Comparison of ENCODE assay signal across 18 cellular contexts in genomic region chr6:34600101-34600500, GRCh38. TPM values are rescaled to one million over a fixed set of nuclear protein-coding genes. Genes with fewer than 3 reads are reported as not detected.
DNase-seq lines count a peak whose midpoint lies in the region; TF ChIP-seq lines count a peak whose summit lies in the region.
"Had no signal": no experiment of that assay in that cellular context is flagged by ENCODE, and none has a peak within 500 bp of the region (broad histone marks: within the 10 kb centered on the region; RNA-seq: fewer than 3 reads in every experiment).

No MANE protein-coding gene starts in this region.

- H3K27ac ChIP-seq in breast epithelium (peak overlapping the region; percentile 75), mammary epithelial cell (ENCODE audit: insufficient read depth, low read depth, low read length) (no peak overlapping the region), dorsolateral prefrontal cortex (peak overlapping the region in 35 of 59 donors; percentile 0 to 94 (median 52)), right atrium auricular region (peak overlapping the region; percentile 59 to 82), subcutaneous abdominal adipose tissue (ENCODE audit: low read depth, low read length) (peak overlapping the region; percentile 88), esophagus squamous epithelium (no peak overlapping the region)
- H3K27ac ChIP-seq: PC-9 had no signal

- 95% methylated on average over 5 of the region's 5 CpGs for WGBS in mammary epithelial cell (ENCODE audit: low coverage, missing lambda C conversion rate)
- WGBS in esophagus squamous epithelium, 2 donors = 92 to 94% methylated on average over 5 of the region's 5 CpGs

- dilution Hi-C loops in mammary epithelial cell (cut with HindIII; ENCODE audit: low sequenced_read_pairs) = loop anchor here (5.0 kb wide), 1 partner anchor 527 kb away; no protein-coding TSS in a partner anchor

- no peak overlapping the region for H3K4me2 ChIP-seq in mammary epithelial cell (ENCODE audit: insufficient read depth, low read depth, low read length)
- H3K4me2 ChIP-seq: A549, PC-9 had no signal

- in situ Hi-C loops in mammary epithelial cell (cut with MboI; ENCODE audit: low sequenced_read_pairs in 2 of 2) (loop anchor here (10.0 to 25.0 kb wide), 3 partner anchors 135 to 438 kb away; partner anchors contain the start of genes PACSIN1 (in 1 of the 2) and RPS10 (in 1 of the 2)), HAP-1 (cut with MboI; ENCODE audit: low sequenced_read_pairs) (loop anchor here (10.0 kb wide), 2 partner anchors 355 to 435 kb away; partner anchors contain the start of gene SMIM29)

- no peak overlapping the region for H2AFZ ChIP-seq in mammary epithelial cell (ENCODE audit: low read depth, low read length)
- H2AFZ ChIP-seq: PC-9 had no signal

- peaks cover 85% of the 10 kb centered on the region for H3K79me2 ChIP-seq in mammary epithelial cell (ENCODE audit: insufficient read depth, low read length)

- no peaks in the 10 kb centered on the region for H4K20me1 ChIP-seq in mammary epithelial cell (ENCODE audit: insufficient read depth, low read length)

- TF ChIP-seq POLR2A in breast epithelium (IDR thresholded peaks at IDR 0.05) (no peak), esophagus squamous epithelium (IDR thresholded peaks at IDR 0.05) (no peak)

- H3K4me1 ChIP-seq in breast epithelium = peaks cover 0 to 32% of the 10 kb centered on the region in 2 donors
- H3K4me1 ChIP-seq in mammary epithelial cell (ENCODE audit: insufficient read depth, low read length) = peaks cover 14% of the 10 kb centered on the region
- peaks cover 0 to 48% of the 10 kb centered on the region in 2 donors for H3K4me1 ChIP-seq in right atrium auricular region
- peaks cover 0 to 64% (median 61%) of the 10 kb centered on the region in 5 donors for H3K4me1 ChIP-seq in subcutaneous abdominal adipose tissue (ENCODE audit: control insufficient read depth in 5 of 5, insufficient read depth in 5 of 5, low read length in 5 of 5)
- H3K4me1 ChIP-seq in esophagus squamous epithelium = peaks cover 13 to 60% (median 17%) of the 10 kb centered on the region in 3 donors
- H3K4me1 ChIP-seq in HAP-1 = peaks cover 4% of the 10 kb centered on the region; the same call in 1 of the 2 replicates

- CTCF ChIA-PET in mammary epithelial cell (lab: Charles Lee; ENCODE audit: low non-redundant PET) = no interaction called here

- H3K9ac ChIP-seq in mammary epithelial cell (ENCODE audit: insufficient read depth, low read length) (no peak overlapping the region), subcutaneous abdominal adipose tissue (ENCODE audit: low read length in 5 of 5) (peak overlapping the region in 1 of 5 donors; percentile 57)

- intact Hi-C loops in breast epithelium (cut with DNase I; ENCODE audit: low total_unique reads) = no loop called here
- intact Hi-C loops in mammary epithelial cell (cut with micrococcal nuclease) = no loop called here
- intact Hi-C loops in dorsolateral prefrontal cortex (cut with DNase I) = loop anchor here in 1 of 2 donors (5.0 kb wide), 1 partner anchor 73 kb away; no protein-coding TSS in a partner anchor
- intact Hi-C loops in esophagus squamous epithelium (cut with DNase I) = loop anchor here (10.0 kb wide), 1 partner anchor 145 kb away; no protein-coding TSS in a partner anchor

- no peak for TF ChIP-seq CTCF in breast epithelium (IDR thresholded peaks at IDR 0.05)
- no peak for TF ChIP-seq CTCF in mammary epithelial cell (conservative IDR thresholded peaks at IDR 0.05 in 1 of 2, IDR thresholded peaks at IDR 0.05 in 1 of 2; ENCODE audit: extremely low read depth in 1 of 2, insufficient read depth in 1 of 2, low read depth in 1 of 2, low read length in 2 of 2)
- TF ChIP-seq CTCF in dorsolateral prefrontal cortex (IDR thresholded peaks at IDR 0.05 in 54 of 56, conservative IDR thresholded peaks at IDR 0.05 in 2 of 56; ENCODE audit: low read depth in 1 of 56, partially characterized antibody in 56 of 56) = no peak
- TF ChIP-seq CTCF in right atrium auricular region (IDR thresholded peaks at IDR 0.05) = no peak
- no peak for TF ChIP-seq CTCF in esophagus squamous epithelium (IDR thresholded peaks at IDR 0.05)

- no peaks in the 10 kb centered on the region for H3K9me3 ChIP-seq in breast epithelium
- H3K9me3 ChIP-seq in mammary epithelial cell (replicated peaks; ENCODE audit: insufficient read depth, low read length) = no peaks in the 10 kb centered on the region
- H3K9me3 ChIP-seq in right atrium auricular region = no peaks in the 10 kb centered on the region
- H3K9me3 ChIP-seq in subcutaneous abdominal adipose tissue (ENCODE audit: control insufficient read depth in 5 of 5, low read length in 5 of 5) = no peaks in the 10 kb centered on the region
- no peaks in the 10 kb centered on the region for H3K9me3 ChIP-seq in esophagus squamous epithelium
- H3K9me3 ChIP-seq in HAP-1 = no peaks in the 10 kb centered on the region
- H3K9me3 ChIP-seq: A549 had no signal

- H3K27me3 ChIP-seq in breast epithelium (no peaks in the 10 kb centered on the region), mammary epithelial cell (ENCODE audit: insufficient read depth, low read length) (no peaks in the 10 kb centered on the region), dorsolateral prefrontal cortex (no peaks in the 10 kb centered on the region), right atrium auricular region (no peaks in the 10 kb centered on the region), subcutaneous abdominal adipose tissue (ENCODE audit: control insufficient read depth in 5 of 5, insufficient read depth in 4 of 5, low read length in 5 of 5) (no peaks in the 10 kb centered on the region), esophagus squamous epithelium (no peaks in the 10 kb centered on the region), HAP-1 (ENCODE audit: low read depth) (no peaks in the 10 kb centered on the region)

- H3K4me3 ChIP-seq in breast epithelium = no peak overlapping the region
- no peak overlapping the region for H3K4me3 ChIP-seq in mammary epithelial cell (replicated peaks in 1 of 3; ENCODE audit: insufficient read depth in 1 of 3, low read depth in 2 of 3, low read length in 3 of 3)
- no peak overlapping the region for H3K4me3 ChIP-seq in dorsolateral prefrontal cortex
- no peak overlapping the region for H3K4me3 ChIP-seq in right atrium auricular region
- no peak overlapping the region for H3K4me3 ChIP-seq in subcutaneous abdominal adipose tissue (ENCODE audit: low read depth in 1 of 5, low read length in 5 of 5)
- H3K4me3 ChIP-seq in esophagus squamous epithelium = no peak overlapping the region
- H3K4me3 ChIP-seq in HAP-1 = no peak overlapping the region
- H3K4me3 ChIP-seq: A549, PC-9 had no signal

- no peaks in the 10 kb centered on the region for H3K36me3 ChIP-seq in breast epithelium
- H3K36me3 ChIP-seq in mammary epithelial cell (ENCODE audit: insufficient read depth, low read length) = no peaks in the 10 kb centered on the region
- H3K36me3 ChIP-seq in right atrium auricular region = no peaks in the 10 kb centered on the region
- H3K36me3 ChIP-seq in subcutaneous abdominal adipose tissue (ENCODE audit: control insufficient read depth in 5 of 5, insufficient read depth in 5 of 5, low read length in 5 of 5) = peaks cover 0 to 5% (median 3%) of the 10 kb centered on the region in 5 donors
- H3K36me3 ChIP-seq in esophagus squamous epithelium = peaks cover 0 to 28% (median 0%) of the 10 kb centered on the region in 3 donors
- peaks cover 10% of the 10 kb centered on the region for H3K36me3 ChIP-seq in HAP-1 (replicated peaks)

- BruUV-seq in mammary epithelial cell (replicated peaks; lab: Mats Ljungman, UMichigan) = no TSS peak

- DNase-seq in breast epithelium (ENCODE audit: low spot score in 2 of 2) (no peak), mammary epithelial cell (no peak), dorsolateral prefrontal cortex (peak in 1 of 10 donors; percentile 42), right atrium auricular region (ENCODE audit: low spot score) (no peak), esophagus squamous epithelium (lab: John Stamatoyannopoulos, UW) (no peak), HAP-1 (ENCODE audit: low spot score in 2 of 2) (no peak), NCI-H446 (lab: John Stamatoyannopoulos, UW) (no peak)
- DNase-seq: NCI-H1048, NCI-H1436 treated with DMSO at 0.1 percent for 48 hours, NCI-H2029 treated with DMSO at 0.1 percent for 48 hours, NCI-H2171 treated with DMSO at 0.1 percent for 48 hours, NCI-H774, PC-9 had no signal

RNA-seq across cellular contexts. Expression of gene SPDEF, which starts 44.0 kb away (rescaled TPM):
- total RNA-seq in breast epithelium = 100 to 1,000 TPM in 1 of 3 donors, 10 to 100 TPM in 1, under 1 TPM in 1; 0.48 to 123 (median 89.0) TPM
- under 1 TPM in 1 of 2 donors, not detected in 1; 0.16 TPM for total RNA-seq in mammary epithelial cell
- polyA plus RNA-seq in mammary epithelial cell = not detected
- polyA minus RNA-seq in mammary epithelial cell = not detected
- 1 to 10 TPM in 63 of 120 experiments, under 1 TPM in 54, not detected in 3; 0.28 to 3.0 (median 1.1) TPM for total RNA-seq in dorsolateral prefrontal cortex
- total RNA-seq in right atrium auricular region = under 1 TPM; 0.22 to 0.31 TPM
- total RNA-seq in esophagus squamous epithelium = under 1 TPM in 1 of 4 donors, not detected in 3; 0.79 TPM
- total RNA-seq: Daoy, MCF 10A, NCI-H460 had no signal

Comparison
In these comparisons a context has a peak if more than half of its experiments do, and no peak if none do; other contexts are left out.
1. H3K27ac ChIP-seq: peak in breast epithelium (2 of 2), dorsolateral prefrontal cortex (35 of 59), right atrium auricular region (2 of 2) and subcutaneous abdominal adipose tissue (single experiment); none in mammary epithelial cell (single experiment) and esophagus squamous epithelium (0 of 4).